In the genomic region with DNA sequence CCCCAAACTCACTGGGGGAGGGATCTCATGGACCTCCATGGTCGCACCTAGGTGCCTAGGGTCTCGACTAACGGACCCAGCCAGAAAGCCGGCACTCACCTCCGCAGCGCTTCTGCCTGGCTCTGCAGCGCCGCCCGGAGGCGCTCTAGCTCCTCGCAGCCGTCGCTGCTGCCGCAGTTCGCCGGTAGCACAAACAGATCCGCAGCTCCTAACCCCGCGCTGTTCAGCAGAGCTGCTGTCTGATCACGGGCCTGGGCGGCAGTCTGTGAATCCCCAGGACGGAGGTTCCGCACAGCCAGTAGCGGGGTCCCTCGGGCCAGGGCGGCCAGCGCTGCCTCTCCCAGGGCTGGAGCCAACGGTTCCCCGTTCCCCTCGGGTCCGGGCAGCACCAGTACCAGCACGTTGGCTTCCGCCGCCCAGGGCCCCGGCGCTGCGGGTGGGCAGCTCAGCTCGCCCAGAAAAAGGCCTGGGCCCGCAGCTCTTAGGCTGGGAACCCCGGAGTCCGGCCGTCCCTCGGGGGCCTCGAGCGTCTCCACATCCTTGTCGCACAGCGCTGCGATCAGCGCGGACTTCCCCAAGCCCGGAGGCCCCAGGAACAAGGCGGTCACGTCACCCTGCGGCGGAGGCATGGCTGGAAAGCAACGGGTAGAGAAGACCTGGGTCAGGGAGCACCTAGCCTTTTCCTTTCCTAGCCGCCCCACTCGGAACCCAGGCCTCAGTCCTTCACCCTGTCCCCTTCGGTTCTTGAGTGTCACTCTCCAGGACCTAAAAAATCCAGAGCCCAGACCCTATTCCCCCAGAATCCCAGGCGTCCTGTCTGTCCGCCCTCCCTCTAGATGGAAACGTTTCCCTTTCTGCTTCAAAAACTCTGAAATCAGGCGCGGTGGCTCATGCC, we compare ENCODE assay signal across 8 cellular contexts. TPM values are rescaled to one million over a fixed set of nuclear protein-coding genes. Genes with fewer than 3 reads are reported as not detected.
DNase-seq lines count a peak whose midpoint lies in the region; TF ChIP-seq lines count a peak whose summit lies in the region.

No MANE protein-coding gene starts in this region.

- peaks cover 45% of the 10 kb centered on the region for H3K79me2 ChIP-seq in neural progenitor cell (ENCODE audit: low read depth)

- peak overlapping the region; percentile 97 for H3K4me2 ChIP-seq in neural progenitor cell

- peak overlapping the region; percentile 71 for H3K9ac ChIP-seq in neural progenitor cell

- H3F3A ChIP-seq in neural progenitor cell (ENCODE audit: low read depth) = peaks cover 21% of the 10 kb centered on the region

- no peaks in the 10 kb centered on the region for H3K27me3 Mint-ChIP-seq in activated T-helper 1 cell treated with anti-CD3 and anti-CD28 coated beads, Interleukin-12 subunit alpha, Interleukin-12 subunit beta, Interleukin-2, Interleukin-4 antibody, amounts not matched to agents 30 ng/mL and 10 ng/mL and 1 ng/mL, durations not matched to agents 14 hours and 24 hours and 36 hours (ENCODE audit: insufficient read depth)
- H3K27me3 Mint-ChIP-seq in neural progenitor cell (ENCODE audit: insufficient read depth, low read depth) = peaks cover 14% of the 10 kb centered on the region

- H3K36me3 ChIP-seq in neural progenitor cell = no peaks in the 10 kb centered on the region

- no peaks in the 10 kb centered on the region for H3K9me3 Mint-ChIP-seq in activated T-helper 1 cell treated with anti-CD3 and anti-CD28 coated beads, Interleukin-12 subunit alpha, Interleukin-12 subunit beta, Interleukin-2, Interleukin-4 antibody, amounts not matched to agents 30 ng/mL and 10 ng/mL and 1 ng/mL, durations not matched to agents 14 hours and 24 hours and 36 hours
- H3K9me3 Mint-ChIP-seq in neural progenitor cell = no peaks in the 10 kb centered on the region

- peak; percentile 18 for DNase-seq in DMS153 (lab: John Stamatoyannopoulos, UW)
- peak; percentile 71 for DNase-seq in HK-2 (ENCODE audit: unreplicated experiment)
- peak; percentile 68 for DNase-seq in activated T-helper 1 cell treated with anti-CD3 and anti-CD28 coated beads, Interleukin-12 subunit alpha, Interleukin-12 subunit beta, Interleukin-2, Interleukin-4 antibody, amounts not matched to agents 30 ng/mL and 10 ng/mL and 1 ng/mL, durations not matched to agents 14 hours and 24 hours and 36 hours (ENCODE audit: low spot score)
- peak; percentile 50 for DNase-seq in fibroblast of peridontal ligament (ENCODE audit: extremely low read depth)
- DNase-seq in neural progenitor cell (ENCODE audit: low spot score) = peak; percentile 91
- peak in 20 of 49 donors; percentile 6 to 50 (median 24) for DNase-seq in substantia nigra (lab: John Stamatoyannopoulos, UW)
- no peak for DNase-seq in NCI-H187 treated with DMSO at 0.1 percent for 48 hours (lab: John Stamatoyannopoulos, UW)

- peak; percentile 87 for TF ChIP-seq CTCF in neural progenitor cell (IDR thresholded peaks at IDR 0.05)

- peak overlapping the region; percentile 64 for H3K4me3 ChIP-seq in neural progenitor cell

- peak overlapping the region; percentile 97 for H3K27ac Mint-ChIP-seq in activated T-helper 1 cell treated with anti-CD3 and anti-CD28 coated beads, Interleukin-12 subunit alpha, Interleukin-12 subunit beta, Interleukin-2, Interleukin-4 antibody, amounts not matched to agents 30 ng/mL and 10 ng/mL and 1 ng/mL, durations not matched to agents 14 hours and 24 hours and 36 hours
- peak overlapping the region; percentile 100 for H3K27ac Mint-ChIP-seq in neural progenitor cell

- peak overlapping the region; percentile 97 for H3K4me3 Mint-ChIP-seq in activated T-helper 1 cell treated with anti-CD3 and anti-CD28 coated beads, Interleukin-12 subunit alpha, Interleukin-12 subunit beta, Interleukin-2, Interleukin-4 antibody, amounts not matched to agents 30 ng/mL and 10 ng/mL and 1 ng/mL, durations not matched to agents 14 hours and 24 hours and 36 hours
- H3K4me3 Mint-ChIP-seq in neural progenitor cell = peak overlapping the region; percentile 93

- peaks cover 17% of the 10 kb centered on the region for H4K20me1 ChIP-seq in neural progenitor cell (ENCODE audit: low read depth)

- H3K9me3 ChIP-seq in neural progenitor cell (ENCODE audit: low read depth) = no peaks in the 10 kb centered on the region

- no peaks in the 10 kb centered on the region for H3K27me3 ChIP-seq in neural progenitor cell

- H3K4me1 ChIP-seq in neural progenitor cell = no peaks in the 10 kb centered on the region

- peaks cover 19% of the 10 kb centered on the region for H3K36me3 Mint-ChIP-seq in activated T-helper 1 cell treated with anti-CD3 and anti-CD28 coated beads, Interleukin-12 subunit alpha, Interleukin-12 subunit beta, Interleukin-2, Interleukin-4 antibody, amounts not matched to agents 30 ng/mL and 10 ng/mL and 1 ng/mL, durations not matched to agents 14 hours and 24 hours and 36 hours (ENCODE audit: low read depth)
- peaks cover 10% of the 10 kb centered on the region for H3K36me3 Mint-ChIP-seq in neural progenitor cell

- no peak overlapping the region for H3K27ac ChIP-seq in neural progenitor cell
- peak overlapping the region; percentile 84 for H3K27ac ChIP-seq in substantia nigra (ENCODE audit: low read depth, low read length, poor library complexity, severe bottlenecking)

- intact Hi-C loops in activated T-helper 1 cell treated with anti-CD3 and anti-CD28 coated beads, Interleukin-12 subunit alpha, Interleukin-12 subunit beta, Interleukin-2, Interleukin-4 antibody, amounts not matched to agents 30 ng/mL and 10 ng/mL and 1 ng/mL, durations not matched to agents 14 hours and 24 hours and 36 hours (cut with micrococcal nuclease) = loop anchor here (1.0 to 5.0 kb wide), 3 partner anchors 40 to 907 kb away; a partner anchor contains a TSS

- peaks cover 44% of the 10 kb centered on the region for H3K4me1 Mint-ChIP-seq in activated T-helper 1 cell treated with anti-CD3 and anti-CD28 coated beads, Interleukin-12 subunit alpha, Interleukin-12 subunit beta, Interleukin-2, Interleukin-4 antibody, amounts not matched to agents 30 ng/mL and 10 ng/mL and 1 ng/mL, durations not matched to agents 14 hours and 24 hours and 36 hours (ENCODE audit: low read depth)
- H3K4me1 Mint-ChIP-seq in neural progenitor cell = peaks cover 25% of the 10 kb centered on the region

- H2AFZ ChIP-seq in neural progenitor cell (replicated peaks) = peak overlapping the region; percentile 18

TF ChIP-seq in PFSK-1, 5 proteins besides CTCF, POLR2A, EP300 and RAD21:
- TF ChIP-seq TAF1 (IDR thresholded peaks at IDR 0.05; ENCODE audit: borderline replicate concordance, insufficient read depth, low read length) = no peak; the same call in 1 of the 2 replicates
- TF ChIP-seq FOXP2 (optimal IDR thresholded peaks at IDR 0.05; ENCODE audit: borderline replicate concordance, extremely low read depth, extremely low read length, insufficient read depth) = peak; percentile 44

RNA-seq across cellular contexts. Expression of a gene that starts 1.0 kb away (rescaled TPM):
- 3.6 TPM for polyA plus RNA-seq in PFSK-1 (2012; ENCODE audit: insufficient read length, low read depth)
- 33.5 and 34.9 TPM in 2 replicates for total RNA-seq in activated T-helper 1 cell treated with anti-CD3 and anti-CD28 coated beads, Interleukin-12 subunit alpha, Interleukin-12 subunit beta, Interleukin-2, Interleukin-4 antibody, amounts not matched to agents 30 ng/mL and 10 ng/mL and 1 ng/mL, durations not matched to agents 14 hours and 24 hours and 36 hours
- 27.4 and 31.5 TPM in 2 replicates for total RNA-seq in neural progenitor cell (ENCODE audit: low replicate concordance)

RNA-seq across cellular contexts. Expression of a gene that starts 1.4 kb away (rescaled TPM):
- polyA plus RNA-seq in PFSK-1 (2012; ENCODE audit: insufficient read length, low read depth) = 28.1 TPM
- 17.3 and 18.6 TPM in 2 replicates for total RNA-seq in activated T-helper 1 cell treated with anti-CD3 and anti-CD28 coated beads, Interleukin-12 subunit alpha, Interleukin-12 subunit beta, Interleukin-2, Interleukin-4 antibody, amounts not matched to agents 30 ng/mL and 10 ng/mL and 1 ng/mL, durations not matched to agents 14 hours and 24 hours and 36 hours
- 6.8 and 9.0 TPM in 2 replicates for total RNA-seq in neural progenitor cell (ENCODE audit: low replicate concordance)

RNA-seq across cellular contexts. Expression of a gene that starts 16.9 kb away (rescaled TPM):
- 0.26 TPM for polyA plus RNA-seq in PFSK-1 (2012; ENCODE audit: insufficient read length, low read depth)
- total RNA-seq in activated T-helper 1 cell treated with anti-CD3 and anti-CD28 coated beads, Interleukin-12 subunit alpha, Interleukin-12 subunit beta, Interleukin-2, Interleukin-4 antibody, amounts not matched to agents 30 ng/mL and 10 ng/mL and 1 ng/mL, durations not matched to agents 14 hours and 24 hours and 36 hours = 0.10 and 0.13 TPM in 2 replicates
- total RNA-seq in neural progenitor cell (ENCODE audit: low replicate concordance) = 0.25 TPM in 1 of 2 replicates, not detected in the other

RNA-seq across cellular contexts. Expression of a gene that starts 19.4 kb away (rescaled TPM):
- 0.63 TPM for polyA plus RNA-seq in PFSK-1 (2012; ENCODE audit: insufficient read length, low read depth)
- total RNA-seq in activated T-helper 1 cell treated with anti-CD3 and anti-CD28 coated beads, Interleukin-12 subunit alpha, Interleukin-12 subunit beta, Interleukin-2, Interleukin-4 antibody, amounts not matched to agents 30 ng/mL and 10 ng/mL and 1 ng/mL, durations not matched to agents 14 hours and 24 hours and 36 hours = 4.9 and 5.7 TPM in 2 replicates
- 4.0 and 8.6 TPM in 2 replicates for total RNA-seq in neural progenitor cell (ENCODE audit: low replicate concordance)

RNA-seq across cellular contexts. Expression of a gene that starts 19.6 kb away (rescaled TPM):
- 35.7 TPM for polyA plus RNA-seq in PFSK-1 (2012; ENCODE audit: insufficient read length, low read depth)
- 27.4 and 28.7 TPM in 2 replicates for total RNA-seq in activated T-helper 1 cell treated with anti-CD3 and anti-CD28 coated beads, Interleukin-12 subunit alpha, Interleukin-12 subunit beta, Interleukin-2, Interleukin-4 antibody, amounts not matched to agents 30 ng/mL and 10 ng/mL and 1 ng/mL, durations not matched to agents 14 hours and 24 hours and 36 hours
- total RNA-seq in neural progenitor cell (ENCODE audit: low replicate concordance) = 33.8 and 88.8 TPM in 2 replicates
